9 cellular contexts compared by ENCODE assay signal in the genomic region with DNA sequence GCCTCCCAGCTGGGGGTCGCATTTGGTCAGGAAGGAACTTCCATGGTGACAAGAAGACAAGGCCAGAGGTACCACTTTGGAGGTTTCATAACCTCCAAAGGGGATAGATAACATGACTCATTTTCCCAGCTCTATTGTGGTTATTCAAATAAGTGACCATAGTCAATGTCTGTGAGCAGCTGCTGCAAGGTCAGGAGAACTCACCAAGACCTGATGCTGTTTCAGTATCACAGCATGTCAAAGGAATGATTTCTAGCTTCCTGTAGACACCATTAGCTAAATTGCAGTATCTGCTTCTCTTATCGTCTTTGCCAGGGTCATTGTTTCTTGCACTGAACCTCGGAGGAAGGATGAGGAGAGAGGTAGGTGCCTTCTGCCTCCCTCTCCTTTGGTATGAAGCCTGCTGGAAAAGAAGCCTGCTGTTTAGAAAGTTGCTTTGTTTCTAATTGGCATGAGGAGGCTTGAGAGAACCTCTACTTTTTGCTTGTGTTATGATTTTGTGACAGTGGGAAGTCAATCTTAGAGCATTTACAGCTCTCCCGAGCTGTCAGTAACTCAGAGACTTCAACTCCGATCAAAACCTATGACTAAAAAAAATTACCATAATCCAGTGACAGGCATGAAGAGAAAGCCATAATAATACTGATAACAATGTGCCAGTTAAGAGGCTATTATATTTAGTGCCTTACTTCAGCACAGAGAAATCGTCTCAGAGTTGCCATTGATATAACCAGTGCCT. TPM values are rescaled to one million over a fixed set of nuclear protein-coding genes. Genes with fewer than 3 reads are reported as not detected.
DNase-seq lines count a peak whose midpoint lies in the region; ATAC-seq and TF ChIP-seq lines count a peak whose summit lies in the region.
"Had no signal": no experiment of that assay in that cellular context is flagged by ENCODE, and none has a peak within 500 bp of the region (broad histone marks: within the 10 kb centered on the region; RNA-seq: fewer than 3 reads in every experiment).

No MANE protein-coding gene starts in this region.

- TF ChIP-seq EP300 in upper lobe of left lung (IDR thresholded peaks at IDR 0.05), result no peak

- 65 to 78% methylated on average over 6 of the region's 6 CpGs for WGBS in upper lobe of left lung, 2 donors

- H3K4me3 ChIP-seq in mucosa of rectum (ENCODE audit: low read length in 2 of 2) (no peak overlapping the region), upper lobe of left lung (no peak overlapping the region)

- TF ChIP-seq POLR2A in upper lobe of left lung (IDR thresholded peaks at IDR 0.05), result no peak

- H3K4me1 ChIP-seq in mucosa of rectum (ENCODE audit: control insufficient read depth in 2 of 2, insufficient read depth in 2 of 2, low read length in 2 of 2) (peaks cover 18 to 34% of the 10 kb centered on the region in 2 donors), upper lobe of left lung (no peaks in the 10 kb centered on the region)

- peak; percentile 91 for ATAC-seq in GM18907 (IDR thresholded peaks at IDR 0.05; ENCODE audit: unreplicated experiment)
- peak; percentile 80 for ATAC-seq in GM21825 (IDR thresholded peaks at IDR 0.05; ENCODE audit: unreplicated experiment)
- ATAC-seq in HG03460 (IDR thresholded peaks at IDR 0.05; ENCODE audit: unreplicated experiment), result peak; percentile 78
- ATAC-seq in upper lobe of left lung (ENCODE audit: low FRiP score in 2 of 2), result no peak

- no peaks in the 10 kb centered on the region for H3K9me3 ChIP-seq in mucosa of rectum (ENCODE audit: control insufficient read depth in 2 of 2, low read length in 2 of 2)
- H3K9me3 ChIP-seq in upper lobe of left lung, result no peaks in the 10 kb centered on the region

- H3K27ac ChIP-seq in mucosa of rectum (ENCODE audit: low read depth in 2 of 2, low read length in 2 of 2) (peak overlapping the region; percentile 13 to 53), upper lobe of left lung (no peak overlapping the region)

- H3K36me3 ChIP-seq in mucosa of rectum (ENCODE audit: control insufficient read depth in 2 of 2, insufficient read depth in 2 of 2, low read length in 2 of 2) (no peaks in the 10 kb centered on the region), upper lobe of left lung (no peaks in the 10 kb centered on the region)

- no peak overlapping the region for H3K9ac ChIP-seq in mucosa of rectum (ENCODE audit: low read depth in 1 of 2, low read length in 2 of 2)

- H3K27me3 ChIP-seq in mucosa of rectum (ENCODE audit: control insufficient read depth in 2 of 2, insufficient read depth in 2 of 2, low read length in 2 of 2) (no peaks in the 10 kb centered on the region), upper lobe of left lung (no peaks in the 10 kb centered on the region)

- no peak for TF ChIP-seq CTCF in upper lobe of left lung (IDR thresholded peaks at IDR 0.05)

- no peak for DNase-seq in dedifferentiated amniotic fluid mesenchymal stem cell (ENCODE audit: extremely low spot score)
- no peak for DNase-seq in upper lobe of left lung
- no peak for DNase-seq in SHP77 treated with DMSO at 0.1 percent for 48 hours (lab: John Stamatoyannopoulos, UW)
- no peak for DNase-seq in pons (ENCODE audit: low spot score)
- DNase-seq: activated CD4-positive, alpha-beta T cell treated with anti-CD3 and anti-CD28 coated beads, Interleukin-2, amount 50 U/mL, for 1 hour had no signal

RNA-seq across cellular contexts. Expression of gene GATB, which starts 38.0 kb away (rescaled TPM):
- 10 to 100 TPM; 13.1 to 21.9 (median 14.5) TPM for total RNA-seq in upper lobe of left lung

Comparison
In these comparisons a context has a peak if more than half of its experiments do, and no peak if none do; other contexts are left out.
1. ATAC-seq: peak in GM18907 (single experiment), GM21825 (single experiment) and HG03460 (single experiment); none in upper lobe of left lung (0 of 2).
2. H3K27ac ChIP-seq: peak in mucosa of rectum (2 of 2); none in upper lobe of left lung (0 of 4).